ENCODE assay signal across 15 cellular contexts in the genomic region with DNA sequence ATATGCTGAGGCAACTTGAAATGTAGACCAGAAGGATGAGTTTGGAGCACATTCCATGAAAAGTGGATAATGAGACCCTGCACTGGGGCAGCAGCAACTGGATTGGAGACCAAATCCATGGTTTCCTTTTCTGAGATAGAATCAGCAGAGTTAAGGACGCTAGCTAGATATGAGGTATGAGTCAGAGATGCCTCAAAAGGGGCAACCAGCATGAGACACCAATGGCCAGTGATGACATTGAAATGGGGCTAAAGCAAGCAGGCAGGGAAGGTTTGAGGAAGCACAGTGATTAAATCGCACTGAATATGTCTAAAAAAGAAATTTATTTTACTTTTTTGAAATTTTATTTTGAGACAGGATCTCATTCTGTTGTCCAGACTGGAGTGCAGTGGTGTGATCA.
DNase-seq lines count a peak whose midpoint lies in the region; FAIRE-seq and TF ChIP-seq lines count a peak whose summit lies in the region.
"Had no signal": no experiment of that assay in that cellular context is flagged by ENCODE, and none has a peak within 500 bp of the region (broad histone marks: within the 10 kb centered on the region; RNA-seq: fewer than 3 reads in every experiment).

No MANE protein-coding gene starts in this region.

- H3K4me1 ChIP-seq in mesodermal cell (ENCODE audit: control insufficient read depth, insufficient read depth, low read length, poor library complexity, severe bottlenecking) = no peaks in the 10 kb centered on the region

- H3K36me3 ChIP-seq in brain microvascular endothelial cell (replicated peaks) = no peaks in the 10 kb centered on the region
- no peaks in the 10 kb centered on the region for H3K36me3 ChIP-seq in mesodermal cell (ENCODE audit: control insufficient read depth, insufficient read depth, low read length)

- TF ChIP-seq CTCF in brain microvascular endothelial cell (IDR thresholded peaks at IDR 0.05; ENCODE audit: low read depth, low read length, missing control alignments) = no peak

- DNase-seq in EL (peak; percentile 56), HTR-8/SVneo (ENCODE audit: insufficient read length, low spot score) (peak; percentile 7), brain microvascular endothelial cell (peak; percentile 10), mucosa of gallbladder (ENCODE audit: low spot score) (no peak), SW480 (ENCODE audit: low spot score) (no peak)
- DNase-seq in central memory CD4-positive, alpha-beta T cell = no peak
- DNase-seq: ACHN; CD4-positive, alpha-beta T cell; DMS79; H7; NCI-H1105; NCI-H1694 treated with DMSO at 0.1 percent for 48 hours; NCI-H2171; SHP77 had no signal

- no peak overlapping the region for H3K4me3 ChIP-seq in brain microvascular endothelial cell (ENCODE audit: low read depth, low read length)
- H3K4me3 ChIP-seq in mesodermal cell (ENCODE audit: extremely low read depth, insufficient read depth, low read length, poor library complexity, severe bottlenecking) = no peak overlapping the region

- H3K9me3 ChIP-seq in mesodermal cell (ENCODE audit: control insufficient read depth, low read length) = peaks cover 12% of the 10 kb centered on the region

- H3K27ac ChIP-seq in brain microvascular endothelial cell (no peak overlapping the region), mesodermal cell (ENCODE audit: low read depth, low read length, severe bottlenecking) (peak overlapping the region; percentile 18)

- in situ Hi-C loops in brain microvascular endothelial cell (cut with HindIII; ENCODE audit: low pct_ligation_motif_present, low sequenced_read_pairs) = no loop called here

- FAIRE-seq in HTR-8/SVneo (lab: Jason Lieb, UNC) = no peak

- H3K27me3 ChIP-seq in brain microvascular endothelial cell (replicated peaks) = no peaks in the 10 kb centered on the region

- WGBS in mesodermal cell (ENCODE audit: insufficient coverage in 2 of 2), 2 experiments = 75 to 83% methylated on average over 1 to 2 of the region's 2 CpGs

Comparison
In these comparisons a context has a peak if more than half of its experiments do, and no peak if none do; other contexts are left out.
1. DNase-seq: peak in EL (single experiment), HTR-8/SVneo (single experiment) and brain microvascular endothelial cell (single experiment); none in mucosa of gallbladder (single experiment), SW480 (single experiment) and central memory CD4-positive, alpha-beta T cell (single experiment).